33 cellular contexts compared by ENCODE assay signal in genomic region chr7:12827219-12827821, GRCh38.
DNase-seq lines count a peak whose midpoint lies in the region; ATAC-seq and TF ChIP-seq lines count a peak whose summit lies in the region.
"Had no signal": no experiment of that assay in that cellular context is flagged by ENCODE, and none has a peak within 500 bp of the region (broad histone marks: within the 10 kb centered on the region; RNA-seq: fewer than 3 reads in every experiment).

No MANE protein-coding gene starts in this region.

- DNase-seq in M059J (ENCODE audit: low read depth) (peak; percentile 14), brain microvascular endothelial cell (peak; percentile 26), foreskin keratinocyte (no peak), trophoblast cell (peak; percentile 14 to 45), neural progenitor cell (ENCODE audit: low spot score) (no peak), Peyer's patch (no peak), nephron progenitor cell (no peak)
- DNase-seq: activated CD4-positive, alpha-beta memory T cell treated with anti-CD3 and anti-CD28 coated beads for 36 hours; activated CD4-positive, CD25-positive, alpha-beta regulatory T cell treated with anti-CD3 and anti-CD28 coated beads, Interleukin-2, amount 50 U/mL, for 72 hours; activated CD8-positive, alpha-beta memory T cell treated with anti-CD3 and anti-CD28 coated beads, Interleukin-2, amount 50 U/mL, for 48 hours; C1 segment of cervical spinal cord; colonic mucosa; DND-41; effector CD8-positive, alpha-beta T cell; kidney; lower lobe of right lung; MM.1S; mucosa of descending colon; NCI-H1417 treated with DMSO at 0.1 percent for 48 hours; NCI-H2081 treated with DMSO at 0.1 percent for 48 hours; NCI-H748 treated with DMSO at 0.1 percent for 48 hours; right lobe of liver; RPMI8226; stimulated activated CD4-positive, alpha-beta T cell treated with anti-CD3 and anti-CD28 coated beads, Interleukin-4, amount 100 ng/mL, for 24 hours; substantia nigra; T-helper 1 cell; upper lobe of right lung had no signal

- H3K4me1 ChIP-seq in foreskin keratinocyte, result peaks cover 8% of the 10 kb centered on the region
- H3K4me1 ChIP-seq in trophoblast cell (ENCODE audit: control insufficient read depth in 1 of 2, insufficient read depth in 2 of 2, low read length in 2 of 2), result no peaks in the 10 kb centered on the region
- no peaks in the 10 kb centered on the region for H3K4me1 ChIP-seq in neural progenitor cell
- H3K4me1 ChIP-seq in Peyer's patch, result no peaks in the 10 kb centered on the region
- H3K4me1 ChIP-seq: ascending aorta, colonic mucosa, lower lobe of right lung, right lobe of liver, upper lobe of right lung had no signal

- in situ Hi-C loops in brain microvascular endothelial cell (cut with HindIII; ENCODE audit: low pct_ligation_motif_present, low sequenced_read_pairs), result no loop called here

- H3K36me3 ChIP-seq in brain microvascular endothelial cell (replicated peaks) (no peaks in the 10 kb centered on the region), trophoblast cell (ENCODE audit: control insufficient read depth in 1 of 2, insufficient read depth in 2 of 2, low read length in 2 of 2) (no peaks in the 10 kb centered on the region), neural progenitor cell (no peaks in the 10 kb centered on the region), Peyer's patch (no peaks in the 10 kb centered on the region)
- H3K36me3 ChIP-seq: ascending aorta, colonic mucosa, lower lobe of right lung, right lobe of liver, upper lobe of right lung had no signal

- no peak overlapping the region for H3K14ac ChIP-seq in trophoblast cell (ENCODE audit: low read length)

- ATAC-seq in foreskin keratinocyte, result peak; percentile 18
- ATAC-seq: activated T-helper 17 cell treated with anti-CD3 and anti-CD28 coated beads, Interleukin-2, amount 50 U/mL, for 72 hours; K562; lower lobe of right lung; mucosa of descending colon; right lobe of liver; stimulated activated effector memory CD8-positive, alpha-beta T cell treated with anti-CD3 and anti-CD28 coated beads, Interleukin-12 subunit alpha, Interleukin-12 subunit beta, amount 100 ng/mL, for 72 hours; upper lobe of right lung had no signal

- no peak overlapping the region for H3K18ac ChIP-seq in trophoblast cell (ENCODE audit: low read length)

- H4K91ac ChIP-seq in trophoblast cell (ENCODE audit: low read depth, low read length), result no peak overlapping the region

- H4K20me1 ChIP-seq in neural progenitor cell (ENCODE audit: low read depth), result no peaks in the 10 kb centered on the region

- no peak overlapping the region for H2AK5ac ChIP-seq in trophoblast cell (ENCODE audit: low read length)

- no peak overlapping the region for H2BK5ac ChIP-seq in trophoblast cell (ENCODE audit: low read depth, low read length, poor library complexity)

- no peak overlapping the region for H4K12ac ChIP-seq in trophoblast cell (ENCODE audit: low read depth, low read length)

- no CpG with 5 or more reads among the region's 4 CpGs for WGBS in trophoblast cell (ENCODE audit: extremely low coverage, insufficient coverage, insufficient read length)

- no peak overlapping the region for H3K4me3 ChIP-seq in brain microvascular endothelial cell (ENCODE audit: low read depth, low read length)
- no peak overlapping the region for H3K4me3 ChIP-seq in trophoblast cell (ENCODE audit: low read depth, low read length)
- no peak overlapping the region for H3K4me3 ChIP-seq in neural progenitor cell
- no peak overlapping the region for H3K4me3 ChIP-seq in Peyer's patch
- H3K4me3 ChIP-seq: ascending aorta, colonic mucosa, K562, lower lobe of right lung, mucosa of descending colon, right lobe of liver, upper lobe of right lung had no signal

- H3K36me3 Mint-ChIP-seq in neural progenitor cell, result no peaks in the 10 kb centered on the region
- H3K36me3 Mint-ChIP-seq in nephron progenitor cell (ENCODE audit: low read depth), result peaks cover 6% of the 10 kb centered on the region
- H3K36me3 Mint-ChIP-seq: activated CD4-positive, alpha-beta memory T cell treated with anti-CD3 and anti-CD28 coated beads for 36 hours; stimulated activated effector memory CD8-positive, alpha-beta T cell treated with anti-CD3 and anti-CD28 coated beads, Interleukin-12 subunit alpha, Interleukin-12 subunit beta, amount 100 ng/mL, for 72 hours had no signal

- H3K27ac Mint-ChIP-seq in neural progenitor cell (no peak overlapping the region), nephron progenitor cell (no peak overlapping the region)
- H3K27ac Mint-ChIP-seq: activated CD4-positive, alpha-beta memory T cell treated with anti-CD3 and anti-CD28 coated beads for 36 hours; activated naive CD4-positive, alpha-beta T cell treated with anti-CD3 and anti-CD28 coated beads, Interleukin-2, amount 50 U/mL, for 24 hours; activated T-helper 17 cell treated with anti-CD3 and anti-CD28 coated beads, Interleukin-2, amount 50 U/mL, for 72 hours; nephron; stimulated activated effector memory CD8-positive, alpha-beta T cell treated with anti-CD3 and anti-CD28 coated beads, Interleukin-12 subunit alpha, Interleukin-12 subunit beta, amount 100 ng/mL, for 72 hours had no signal

- no peak overlapping the region for H2BK120ac ChIP-seq in trophoblast cell (ENCODE audit: insufficient read depth, low read length, poor library complexity)

- H3K27me3 Mint-ChIP-seq in neural progenitor cell (ENCODE audit: insufficient read depth, low read depth) (no peaks in the 10 kb centered on the region), nephron progenitor cell (ENCODE audit: low read depth, poor library complexity) (peaks cover 5% of the 10 kb centered on the region)
- H3K27me3 Mint-ChIP-seq: activated naive CD4-positive, alpha-beta T cell treated with anti-CD3 and anti-CD28 coated beads, Interleukin-2, amount 50 U/mL, for 24 hours; activated T-helper 17 cell treated with anti-CD3 and anti-CD28 coated beads, Interleukin-2, amount 50 U/mL, for 72 hours had no signal

- H3K23ac ChIP-seq in trophoblast cell (ENCODE audit: low read length), result no peak overlapping the region

- H2BK12ac ChIP-seq in trophoblast cell (ENCODE audit: low read length), result no peak overlapping the region

- H3K27me3 ChIP-seq in brain microvascular endothelial cell (replicated peaks), result no peaks in the 10 kb centered on the region
- H3K27me3 ChIP-seq in foreskin keratinocyte, result no peaks in the 10 kb centered on the region
- no peaks in the 10 kb centered on the region for H3K27me3 ChIP-seq in trophoblast cell (ENCODE audit: insufficient read depth, low read length)
- H3K27me3 ChIP-seq in neural progenitor cell, result no peaks in the 10 kb centered on the region
- no peaks in the 10 kb centered on the region for H3K27me3 ChIP-seq in Peyer's patch
- H3K27me3 ChIP-seq: ascending aorta, colonic mucosa, right lobe of liver, upper lobe of right lung had no signal

- H2AFZ ChIP-seq in trophoblast cell (ENCODE audit: insufficient read depth, low read length, poor library complexity) (no peak overlapping the region), neural progenitor cell (replicated peaks) (no peak overlapping the region)

- no peak for TF ChIP-seq POLR2A in Peyer's patch (IDR thresholded peaks at IDR 0.05)

- no peaks in the 10 kb centered on the region for H3K79me1 ChIP-seq in trophoblast cell (ENCODE audit: low read length)

- no peak overlapping the region for H3K4ac ChIP-seq in trophoblast cell (ENCODE audit: low read depth, low read length)

- TF ChIP-seq CTCF in brain microvascular endothelial cell (IDR thresholded peaks at IDR 0.05; ENCODE audit: low read depth, low read length, missing control alignments), result no peak
- no peak for TF ChIP-seq CTCF in foreskin keratinocyte (conservative IDR thresholded peaks at IDR 0.05)
- TF ChIP-seq CTCF in neural progenitor cell (IDR thresholded peaks at IDR 0.05), result no peak
- no peak for TF ChIP-seq CTCF in Peyer's patch (IDR thresholded peaks at IDR 0.05)
- no peak for TF ChIP-seq CTCF in nephron progenitor cell (IDR thresholded peaks at IDR 0.05)

- H3K9me3 ChIP-seq in trophoblast cell (ENCODE audit: insufficient read depth, low read depth, low read length), result no peaks in the 10 kb centered on the region
- no peaks in the 10 kb centered on the region for H3K9me3 ChIP-seq in neural progenitor cell (ENCODE audit: low read depth)
- no peaks in the 10 kb centered on the region for H3K9me3 ChIP-seq in Peyer's patch
- H3K9me3 ChIP-seq: ascending aorta, colonic mucosa, lower lobe of right lung, mucosa of descending colon, right lobe of liver, upper lobe of right lung had no signal

- H3K4me3 Mint-ChIP-seq in neural progenitor cell (no peak overlapping the region), nephron progenitor cell (no peak overlapping the region)
- H3K4me3 Mint-ChIP-seq: activated CD4-positive, alpha-beta memory T cell treated with anti-CD3 and anti-CD28 coated beads for 36 hours; activated naive CD4-positive, alpha-beta T cell treated with anti-CD3 and anti-CD28 coated beads, Interleukin-2, amount 50 U/mL, for 24 hours; activated T-helper 17 cell treated with anti-CD3 and anti-CD28 coated beads, Interleukin-2, amount 50 U/mL, for 72 hours; nephron; stimulated activated effector memory CD8-positive, alpha-beta T cell treated with anti-CD3 and anti-CD28 coated beads, Interleukin-12 subunit alpha, Interleukin-12 subunit beta, amount 100 ng/mL, for 72 hours had no signal

- H3K9ac ChIP-seq in trophoblast cell (ENCODE audit: low read length) (no peak overlapping the region), neural progenitor cell (no peak overlapping the region)

- H3K27ac ChIP-seq in brain microvascular endothelial cell, result peak overlapping the region; percentile 27
- H3K27ac ChIP-seq in foreskin keratinocyte, result no peak overlapping the region
- no peak overlapping the region for H3K27ac ChIP-seq in trophoblast cell (ENCODE audit: low read depth, low read length)
- H3K27ac ChIP-seq in neural progenitor cell, result no peak overlapping the region
- H3K27ac ChIP-seq in Peyer's patch, result no peak overlapping the region
- H3K27ac ChIP-seq: ascending aorta, colonic mucosa, lower lobe of right lung, right lobe of liver, upper lobe of right lung had no signal

- H3F3A ChIP-seq in neural progenitor cell (ENCODE audit: low read depth), result no peaks in the 10 kb centered on the region

- no peak overlapping the region for H4K8ac ChIP-seq in trophoblast cell (ENCODE audit: low read depth, low read length)

- peaks cover 11% of the 10 kb centered on the region for H3K9me3 Mint-ChIP-seq in neural progenitor cell
- peaks cover 18% of the 10 kb centered on the region for H3K9me3 Mint-ChIP-seq in nephron progenitor cell
- H3K9me3 Mint-ChIP-seq: activated CD4-positive, alpha-beta memory T cell treated with anti-CD3 and anti-CD28 coated beads for 36 hours; activated naive CD4-positive, alpha-beta T cell treated with anti-CD3 and anti-CD28 coated beads, Interleukin-2, amount 50 U/mL, for 24 hours; activated T-helper 17 cell treated with anti-CD3 and anti-CD28 coated beads, Interleukin-2, amount 50 U/mL, for 72 hours; nephron; stimulated activated effector memory CD8-positive, alpha-beta T cell treated with anti-CD3 and anti-CD28 coated beads, Interleukin-12 subunit alpha, Interleukin-12 subunit beta, amount 100 ng/mL, for 72 hours had no signal

- H3K4me2 ChIP-seq in trophoblast cell (ENCODE audit: low read length) (no peak overlapping the region), neural progenitor cell (no peak overlapping the region)

- H3K79me2 ChIP-seq in trophoblast cell (ENCODE audit: control insufficient read depth, insufficient read depth, low read length, poor library complexity) (no peaks in the 10 kb centered on the region), neural progenitor cell (ENCODE audit: low read depth) (no peaks in the 10 kb centered on the region)

- H3K4me1 Mint-ChIP-seq in neural progenitor cell, result no peaks in the 10 kb centered on the region
- H3K4me1 Mint-ChIP-seq in nephron progenitor cell, result no peaks in the 10 kb centered on the region
- H3K4me1 Mint-ChIP-seq: activated naive CD4-positive, alpha-beta T cell treated with anti-CD3 and anti-CD28 coated beads, Interleukin-2, amount 50 U/mL, for 24 hours; activated T-helper 17 cell treated with anti-CD3 and anti-CD28 coated beads, Interleukin-2, amount 50 U/mL, for 72 hours; stimulated activated effector memory CD8-positive, alpha-beta T cell treated with anti-CD3 and anti-CD28 coated beads, Interleukin-12 subunit alpha, Interleukin-12 subunit beta, amount 100 ng/mL, for 72 hours had no signal

Comparison
In these comparisons a context has a peak if more than half of its experiments do, and no peak if none do; other contexts are left out.
1. DNase-seq: peak in M059J (single experiment), brain microvascular endothelial cell (single experiment) and trophoblast cell (2 of 2); none in foreskin keratinocyte (0 of 2), neural progenitor cell (single experiment), Peyer's patch (0 of 3) and nephron progenitor cell (single experiment).